In genomic region chr11:102320679-102321078, GRCh38 we compare ENCODE assay signal across 10 cellular contexts. TPM values are rescaled to one million over a fixed set of nuclear protein-coding genes. Genes with fewer than 3 reads are reported as not detected.
A peak's percentile ranks its signal among the peaks of the same experiment; 100 is the strongest.
DNase-seq lines count a peak whose midpoint lies in the region; ATAC-seq, FAIRE-seq and TF ChIP-seq lines count a peak whose summit lies in the region.
"Had no signal": no experiment of that assay in that cellular context is flagged by ENCODE, and none has a peak within 500 bp of the region (broad histone marks: within the 10 kb centered on the region; RNA-seq: fewer than 3 reads in every experiment).

No MANE protein-coding gene starts in this region.

- ATAC-seq in activated CD8-positive, alpha-beta memory T cell treated with anti-CD3 and anti-CD28 coated beads, Interleukin-2, amount 10 ng/mL, durations not matched to agents 7 days and 5 days, result no peak

- H3K9me3 Mint-ChIP-seq in activated CD8-positive, alpha-beta memory T cell treated with anti-CD3 and anti-CD28 coated beads, Interleukin-2, amount 10 ng/mL, durations not matched to agents 7 days and 5 days (ENCODE audit: low read depth), result no peaks in the 10 kb centered on the region
- H3K9me3 Mint-ChIP-seq in T-helper 2 cell treated with Interferon-gamma antibody and Interleukin-4, amounts not matched to agents 5 μg/mL and 100 μg/mL, for 36 hours, result no peaks in the 10 kb centered on the region

- no peak for TF ChIP-seq CTCF in keratinocyte (optimal IDR thresholded peaks at IDR 0.05 in 1 of 3, IDR thresholded peaks at IDR 0.05 in 1 of 3, conservative IDR thresholded peaks at IDR 0.05 in 1 of 3; ENCODE audit: extremely low read depth in 1 of 3, insufficient read depth in 2 of 3, low read length in 3 of 3)

- dilution Hi-C loops in keratinocyte (cut with MboI; ENCODE audit: extremely low pct_ligation_motif_present, low sequenced_read_pairs), result no loop called here

- H3K27ac Mint-ChIP-seq in activated CD8-positive, alpha-beta memory T cell treated with anti-CD3 and anti-CD28 coated beads, Interleukin-2, amount 10 ng/mL, durations not matched to agents 7 days and 5 days, result peak overlapping the region; percentile 88
- H3K27ac Mint-ChIP-seq in T-helper 2 cell treated with Interferon-gamma antibody and Interleukin-4, amounts not matched to agents 5 μg/mL and 100 μg/mL, for 36 hours, result peak overlapping the region; percentile 78

- H3K79me2 ChIP-seq in keratinocyte (ENCODE audit: control insufficient read depth, insufficient read depth, low read length), result no peaks in the 10 kb centered on the region

- H3K27ac ChIP-seq in keratinocyte (ENCODE audit: control insufficient read depth, insufficient read depth, low read length), result no peak overlapping the region

- no peaks in the 10 kb centered on the region for H3K36me3 ChIP-seq in keratinocyte (ENCODE audit: control insufficient read depth in 2 of 2, extremely low read depth in 1 of 2, insufficient read depth in 2 of 2, low read length in 2 of 2)

- H3K4me3 Mint-ChIP-seq in activated CD8-positive, alpha-beta memory T cell treated with anti-CD3 and anti-CD28 coated beads, Interleukin-2, amount 10 ng/mL, durations not matched to agents 7 days and 5 days, result peak overlapping the region; percentile 87
- H3K4me3 Mint-ChIP-seq in T-helper 2 cell treated with Interferon-gamma antibody and Interleukin-4, amounts not matched to agents 5 μg/mL and 100 μg/mL, for 36 hours, result peak overlapping the region; percentile 92

- no peak for DNase-seq in activated CD8-positive, alpha-beta memory T cell treated with anti-CD3 and anti-CD28 coated beads, Interleukin-2, amount 10 ng/mL, durations not matched to agents 7 days and 5 days
- no peak for DNase-seq in activated CD8-positive, alpha-beta memory T cell treated with anti-CD3 and anti-CD28 coated beads, Interleukin-2, amount 50 U/mL, for 4 hours
- no peak for DNase-seq in T-helper 2 cell treated with Interferon-gamma antibody and Interleukin-4, amounts not matched to agents 5 μg/mL and 100 μg/mL, for 36 hours (ENCODE audit: low spot score)
- DNase-seq in keratinocyte (ENCODE audit: low read depth, low spot score) (no peak), superior temporal gyrus (ENCODE audit: extremely low spot score) (peak; percentile 64), frontal cortex (ENCODE audit: low spot score in 2 of 2) (no peak), NCI-H446 (lab: John Stamatoyannopoulos, UW) (no peak), HuH-7.5 (ENCODE audit: low spot score) (no peak)
- DNase-seq: NCI-H774, trophoblast cell had no signal

- no peaks in the 10 kb centered on the region for H3K9me1 ChIP-seq in keratinocyte (ENCODE audit: control insufficient read depth, extremely low read depth, insufficient read depth, low read length)

- peak overlapping the region; percentile 45 for H2AFZ ChIP-seq in keratinocyte (ENCODE audit: control insufficient read depth, low read length)

- H4K20me1 ChIP-seq in keratinocyte (ENCODE audit: control insufficient read depth, extremely low read depth, insufficient read depth, low read length), result no peaks in the 10 kb centered on the region

- H3K36me3 Mint-ChIP-seq in activated CD8-positive, alpha-beta memory T cell treated with anti-CD3 and anti-CD28 coated beads, Interleukin-2, amount 10 ng/mL, durations not matched to agents 7 days and 5 days, result peaks cover 53% of the 10 kb centered on the region
- peaks cover 53% of the 10 kb centered on the region for H3K36me3 Mint-ChIP-seq in T-helper 2 cell treated with Interferon-gamma antibody and Interleukin-4, amounts not matched to agents 5 μg/mL and 100 μg/mL, for 36 hours (ENCODE audit: low read depth)

- no peak overlapping the region for H3K4me2 ChIP-seq in keratinocyte (ENCODE audit: control insufficient read depth, extremely low read depth, insufficient read depth, low read depth, low read length)

- H3K9ac ChIP-seq in keratinocyte (ENCODE audit: control insufficient read depth, extremely low read depth, insufficient read depth, low read length), result no peak overlapping the region

- H3K27me3 ChIP-seq in keratinocyte (ENCODE audit: control insufficient read depth, extremely low read depth, insufficient read depth, low read length), result no peaks in the 10 kb centered on the region

- H3K4me3 ChIP-seq in keratinocyte (ENCODE audit: control insufficient read depth in 2 of 3, extremely low read depth in 1 of 3, insufficient read depth in 2 of 3, low read depth in 1 of 3, low read length in 3 of 3), result no peak overlapping the region

- FAIRE-seq in keratinocyte (lab: Jason Lieb, UNC) (no peak), frontal cortex (lab: Jason Lieb, UNC) (no peak)

- no peaks in the 10 kb centered on the region for H3K9me3 ChIP-seq in keratinocyte (ENCODE audit: control insufficient read depth, low read depth, low read length)

- CTCF ChIA-PET in activated CD8-positive, alpha-beta memory T cell treated with anti-CD3 and anti-CD28 coated beads, Interleukin-2, amount 10 ng/mL, durations not matched to agents 7 days and 5 days (lab: Charles Lee), result interaction anchor here (1.3 to 5.4 kb wide), 6 partner anchors 20 to 155 kb away, joined by 3 to 65 read pairs (median 4); no protein-coding TSS in a partner anchor

- H3K4me1 ChIP-seq in keratinocyte (ENCODE audit: control insufficient read depth, extremely low read depth, insufficient read depth, low read length), result peaks cover 44% of the 10 kb centered on the region

- H3K4me1 Mint-ChIP-seq in activated CD8-positive, alpha-beta memory T cell treated with anti-CD3 and anti-CD28 coated beads, Interleukin-2, amount 10 ng/mL, durations not matched to agents 7 days and 5 days, result peaks cover 60% of the 10 kb centered on the region
- H3K4me1 Mint-ChIP-seq in T-helper 2 cell treated with Interferon-gamma antibody and Interleukin-4, amounts not matched to agents 5 μg/mL and 100 μg/mL, for 36 hours (ENCODE audit: low read depth), result peaks cover 54% of the 10 kb centered on the region

- H3K27me3 Mint-ChIP-seq in activated CD8-positive, alpha-beta memory T cell treated with anti-CD3 and anti-CD28 coated beads, Interleukin-2, amount 10 ng/mL, durations not matched to agents 7 days and 5 days, result no peaks in the 10 kb centered on the region
- no peaks in the 10 kb centered on the region for H3K27me3 Mint-ChIP-seq in T-helper 2 cell treated with Interferon-gamma antibody and Interleukin-4, amounts not matched to agents 5 μg/mL and 100 μg/mL, for 36 hours (ENCODE audit: low read depth)

RNA-seq across cellular contexts. Expression of gene BIRC3, which starts 3.4 kb away (rescaled TPM):
- 100 to 1,000 TPM in 1 of 2 experiments, 10 to 100 TPM in 1; 46.4 to 231 TPM for total RNA-seq in activated CD8-positive, alpha-beta memory T cell treated with anti-CD3 and anti-CD28 coated beads, Interleukin-2, amount 10 ng/mL, durations not matched to agents 7 days and 5 days
- polyA plus RNA-seq in keratinocyte, result 1.1 to 2.1 TPM (median 1.4 TPM) in 3 replicates
- polyA plus RNA-seq in keratinocyte (2011; ENCODE audit: low read depth), result 3.8 TPM
- 0.73 and 1.7 TPM in 2 replicates for polyA plus RNA-seq in keratinocyte (2011; cell fraction: cytosol; rRNA removed)
- polyA plus RNA-seq in keratinocyte (2011; cell fraction: nucleus; rRNA removed), result 1.4 and 1.6 TPM in 2 replicates
- 1.3 and 1.8 TPM in 2 replicates for polyA plus RNA-seq in keratinocyte (2012; ENCODE audit: low replicate concordance)
- 0.92 to 2.1 TPM in 2 of 3 replicates, not detected in the other for polyA minus RNA-seq in keratinocyte
- polyA minus RNA-seq in keratinocyte (2011; cell fraction: cytosol; rRNA and poly(A)+ RNA removed), result 2.3 TPM
- polyA minus RNA-seq in keratinocyte (2011; cell fraction: nucleus; rRNA and poly(A)+ RNA removed), result 1.9 and 2.6 TPM in 2 replicates
- 1.6 TPM for total RNA-seq in frontal cortex

RNA-seq across cellular contexts. Expression of gene BIRC2, which starts 26.3 kb away (rescaled TPM):
- 10 to 100 TPM; 30.7 to 30.9 TPM for total RNA-seq in activated CD8-positive, alpha-beta memory T cell treated with anti-CD3 and anti-CD28 coated beads, Interleukin-2, amount 10 ng/mL, durations not matched to agents 7 days and 5 days
- 31.0 to 53.8 TPM (median 53.3 TPM) in 3 replicates for polyA plus RNA-seq in keratinocyte
- 59.2 TPM for polyA plus RNA-seq in keratinocyte (2011; ENCODE audit: low read depth)
- polyA plus RNA-seq in keratinocyte (2011; cell fraction: cytosol; rRNA removed), result 21.1 and 53.3 TPM in 2 replicates
- 61.2 and 65.7 TPM in 2 replicates for polyA plus RNA-seq in keratinocyte (2011; cell fraction: nucleus; rRNA removed)
- polyA plus RNA-seq in keratinocyte (2012; ENCODE audit: low replicate concordance), result 28.1 and 30.6 TPM in 2 replicates
- 17.5 to 60.7 TPM (median 48.5 TPM) in 3 replicates for polyA minus RNA-seq in keratinocyte
- polyA minus RNA-seq in keratinocyte (2011; cell fraction: cytosol; rRNA and poly(A)+ RNA removed), result 27.0 TPM
- 41.0 and 70.8 TPM in 2 replicates for polyA minus RNA-seq in keratinocyte (2011; cell fraction: nucleus; rRNA and poly(A)+ RNA removed)
- total RNA-seq in frontal cortex, result 144 TPM

Comparison
In these comparisons a context has a peak if more than half of its experiments do, and no peak if none do; other contexts are left out.
1. RNA of gene BIRC3, which starts 3.4 kb away (total RNA-seq): 46.4 to 231 TPM in activated CD8-positive, alpha-beta memory T cell treated with anti-CD3 and anti-CD28 coated beads, Interleukin-2, amount 10 ng/mL, durations not matched to agents 7 days and 5 days; 1.6 TPM in frontal cortex (single experiment); every median in the first group is over 10 times any median in the second.